1 cellular context compared by ENCODE assay signal in the genomic region with DNA sequence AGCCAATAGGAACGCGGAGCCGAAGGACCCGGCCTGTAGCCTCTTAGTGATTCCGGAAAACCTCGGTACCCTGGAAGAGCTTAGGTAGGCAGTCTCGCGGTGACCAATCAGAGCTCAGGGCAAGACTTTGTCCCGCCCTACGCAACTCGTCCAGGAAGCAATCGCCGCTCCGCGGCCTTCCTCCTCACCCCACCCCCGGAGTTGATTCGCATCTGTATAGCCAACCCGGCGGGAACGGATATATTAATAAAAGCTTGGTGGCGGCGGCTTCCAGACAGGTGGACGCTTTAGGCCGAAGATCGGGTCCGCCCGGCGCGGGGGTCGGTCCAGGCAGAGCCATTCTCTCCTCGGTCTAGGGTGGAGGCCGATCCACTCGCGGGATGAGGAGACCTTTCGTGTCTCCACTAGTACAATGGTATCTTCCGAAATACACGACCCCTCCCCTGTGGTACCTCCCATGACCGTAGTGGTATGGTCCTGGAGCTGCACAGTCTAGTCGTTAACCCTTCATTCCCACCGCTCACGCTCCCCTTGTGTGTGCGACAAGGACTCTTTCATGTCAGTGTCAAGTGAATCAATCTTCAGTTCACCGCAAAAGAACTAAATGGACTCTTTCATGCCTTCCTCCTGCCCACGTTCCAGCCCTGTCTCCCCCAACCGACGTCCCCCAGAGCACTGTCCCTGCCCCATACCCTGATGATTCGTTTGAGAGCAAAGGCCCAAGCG.
A peak's percentile ranks its signal among the peaks of the same experiment; 100 is the strongest.
TF ChIP-seq lines count a peak whose summit lies in the region.

No MANE protein-coding gene starts in this region.

TF ChIP-seq in K562, 482 proteins besides CTCF, POLR2A, EP300 and RAD21 (continued from another document and continues in another):
- TF ChIP-seq SAFB2 (IDR thresholded peaks at IDR 0.05; ENCODE audit: borderline replicate concordance, low read depth, low read length, severe bottlenecking) (no peak), TEAD2 (tag; IDR thresholded peaks at IDR 0.05) (no peak), ZNF212 (CRISPR knock-in tag; IDR thresholded peaks at IDR 0.05) (no peak), CREBBP (IDR thresholded peaks at IDR 0.05; ENCODE audit: low read depth, low read length) (no peak), ASH1L (IDR thresholded peaks at IDR 0.05; ENCODE audit: borderline replicate concordance, low read depth, partially characterized antibody) (peak; percentile 68), GABPB1 (CRISPR knock-in tag; IDR thresholded peaks at IDR 0.05) (peak; percentile 81), SIX5 (IDR thresholded peaks at IDR 0.05; ENCODE audit: borderline replicate concordance in 1 of 2, insufficient read depth in 1 of 2, low read depth in 1 of 2, low read length in 2 of 2) (no peak; a peak in 1 of 4 replicates), TOE1 (IDR thresholded peaks at IDR 0.05; ENCODE audit: borderline replicate concordance) (peak; percentile 78), TOE1 (CRISPR knock-in tag; IDR thresholded peaks at IDR 0.05; ENCODE audit: borderline replicate concordance, low read depth) (no peak), CBX2 (IDR thresholded peaks at IDR 0.05; ENCODE audit: insufficient read depth, low read length, poor library complexity, severe bottlenecking) (no peak), ZNF511 (CRISPR knock-in tag; IDR thresholded peaks at IDR 0.05) (no peak), MGA (IDR thresholded peaks at IDR 0.05) (no peak), ZNF76 (CRISPR knock-in tag; IDR thresholded peaks at IDR 0.05; ENCODE audit: borderline replicate concordance) (no peak), CHD1 (IDR thresholded peaks at IDR 0.05; ENCODE audit: low read length) (no peak)
- TF ChIP-seq, protein P1, sequence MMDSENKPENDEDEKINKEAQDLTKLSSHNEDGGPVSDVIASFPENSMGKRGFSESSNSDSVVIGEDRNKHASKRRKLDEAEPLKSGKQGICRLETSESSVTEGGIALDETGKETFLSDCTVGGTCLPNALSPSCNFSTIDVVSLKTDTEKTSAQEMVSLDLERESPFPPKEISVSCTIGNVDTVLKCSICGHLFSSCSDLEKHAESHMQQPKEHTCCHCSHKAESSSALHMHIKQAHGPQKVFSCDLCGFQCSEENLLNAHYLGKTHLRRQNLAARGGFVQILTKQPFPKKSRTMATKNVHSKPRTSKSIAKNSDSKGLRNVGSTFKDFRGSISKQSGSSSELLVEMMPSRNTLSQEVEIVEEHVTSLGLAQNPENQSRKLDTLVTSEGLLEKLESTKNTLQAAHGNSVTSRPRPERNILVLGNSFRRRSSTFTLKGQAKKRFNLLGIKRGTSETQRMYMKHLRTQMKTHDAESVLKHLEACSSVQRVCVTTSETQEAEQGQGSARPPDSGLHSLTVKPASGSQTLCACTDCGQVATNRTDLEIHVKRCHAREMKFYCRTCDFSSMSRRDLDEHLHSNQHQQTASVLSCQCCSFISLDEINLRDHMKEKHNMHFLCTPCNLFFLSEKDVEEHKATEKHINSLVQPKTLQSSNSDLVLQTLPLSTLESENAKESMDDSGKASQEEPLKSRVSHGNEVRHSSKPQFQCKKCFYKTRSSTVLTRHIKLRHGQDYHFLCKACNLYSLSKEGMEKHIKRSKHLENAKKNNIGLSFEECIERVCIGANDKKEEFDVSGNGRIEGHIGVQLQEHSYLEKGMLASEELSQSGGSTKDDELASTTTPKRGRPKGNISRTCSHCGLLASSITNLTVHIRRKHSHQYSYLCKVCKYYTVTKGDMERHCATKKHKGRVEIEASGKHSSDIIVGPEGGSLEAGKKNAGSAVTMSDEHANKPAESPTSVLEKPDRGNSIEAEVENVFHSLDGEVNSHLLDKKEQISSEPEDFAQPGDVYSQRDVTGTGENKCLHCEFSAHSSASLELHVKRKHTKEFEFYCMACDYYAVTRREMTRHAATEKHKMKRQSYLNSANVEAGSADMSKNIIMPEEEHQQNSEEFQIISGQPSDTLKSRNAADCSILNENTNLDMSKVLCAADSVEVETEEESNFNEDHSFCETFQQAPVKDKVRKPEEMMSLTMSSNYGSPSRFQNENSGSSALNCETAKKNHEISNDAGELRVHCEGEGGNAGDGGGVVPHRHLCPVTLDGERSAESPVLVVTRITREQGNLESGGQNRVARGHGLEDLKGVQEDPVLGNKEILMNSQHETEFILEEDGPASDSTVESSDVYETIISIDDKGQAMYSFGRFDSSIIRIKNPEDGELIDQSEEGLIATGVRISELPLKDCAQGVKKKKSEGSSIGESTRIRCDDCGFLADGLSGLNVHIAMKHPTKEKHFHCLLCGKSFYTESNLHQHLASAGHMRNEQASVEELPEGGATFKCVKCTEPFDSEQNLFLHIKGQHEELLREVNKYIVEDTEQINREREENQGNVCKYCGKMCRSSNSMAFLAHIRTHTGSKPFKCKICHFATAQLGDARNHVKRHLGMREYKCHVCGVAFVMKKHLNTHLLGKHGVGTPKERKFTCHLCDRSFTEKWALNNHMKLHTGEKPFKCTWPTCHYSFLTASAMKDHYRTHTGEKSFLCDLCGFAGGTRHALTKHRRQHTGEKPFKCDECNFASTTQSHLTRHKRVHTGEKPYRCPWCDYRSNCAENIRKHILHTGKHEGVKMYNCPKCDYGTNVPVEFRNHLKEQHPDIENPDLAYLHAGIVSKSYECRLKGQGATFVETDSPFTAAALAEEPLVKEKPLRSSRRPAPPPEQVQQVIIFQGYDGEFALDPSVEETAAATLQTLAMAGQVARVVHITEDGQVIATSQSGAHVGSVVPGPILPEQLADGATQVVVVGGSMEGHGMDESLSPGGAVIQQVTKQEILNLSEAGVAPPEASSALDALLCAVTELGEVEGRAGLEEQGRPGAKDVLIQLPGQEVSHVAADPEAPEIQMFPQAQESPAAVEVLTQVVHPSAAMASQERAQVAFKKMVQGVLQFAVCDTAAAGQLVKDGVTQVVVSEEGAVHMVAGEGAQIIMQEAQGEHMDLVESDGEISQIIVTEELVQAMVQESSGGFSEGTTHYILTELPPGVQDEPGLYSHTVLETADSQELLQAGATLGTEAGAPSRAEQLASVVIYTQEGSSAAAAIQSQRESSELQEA (IDR thresholded peaks at IDR 0.05; ENCODE audit: low read depth): no peak
- TF ChIP-seq, protein P2, sequence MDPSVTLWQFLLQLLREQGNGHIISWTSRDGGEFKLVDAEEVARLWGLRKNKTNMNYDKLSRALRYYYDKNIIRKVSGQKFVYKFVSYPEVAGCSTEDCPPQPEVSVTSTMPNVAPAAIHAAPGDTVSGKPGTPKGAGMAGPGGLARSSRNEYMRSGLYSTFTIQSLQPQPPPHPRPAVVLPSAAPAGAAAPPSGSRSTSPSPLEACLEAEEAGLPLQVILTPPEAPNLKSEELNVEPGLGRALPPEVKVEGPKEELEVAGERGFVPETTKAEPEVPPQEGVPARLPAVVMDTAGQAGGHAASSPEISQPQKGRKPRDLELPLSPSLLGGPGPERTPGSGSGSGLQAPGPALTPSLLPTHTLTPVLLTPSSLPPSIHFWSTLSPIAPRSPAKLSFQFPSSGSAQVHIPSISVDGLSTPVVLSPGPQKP (CRISPR knock-in tag; IDR thresholded peaks at IDR 0.05): no peak
- TF ChIP-seq, protein P3, sequence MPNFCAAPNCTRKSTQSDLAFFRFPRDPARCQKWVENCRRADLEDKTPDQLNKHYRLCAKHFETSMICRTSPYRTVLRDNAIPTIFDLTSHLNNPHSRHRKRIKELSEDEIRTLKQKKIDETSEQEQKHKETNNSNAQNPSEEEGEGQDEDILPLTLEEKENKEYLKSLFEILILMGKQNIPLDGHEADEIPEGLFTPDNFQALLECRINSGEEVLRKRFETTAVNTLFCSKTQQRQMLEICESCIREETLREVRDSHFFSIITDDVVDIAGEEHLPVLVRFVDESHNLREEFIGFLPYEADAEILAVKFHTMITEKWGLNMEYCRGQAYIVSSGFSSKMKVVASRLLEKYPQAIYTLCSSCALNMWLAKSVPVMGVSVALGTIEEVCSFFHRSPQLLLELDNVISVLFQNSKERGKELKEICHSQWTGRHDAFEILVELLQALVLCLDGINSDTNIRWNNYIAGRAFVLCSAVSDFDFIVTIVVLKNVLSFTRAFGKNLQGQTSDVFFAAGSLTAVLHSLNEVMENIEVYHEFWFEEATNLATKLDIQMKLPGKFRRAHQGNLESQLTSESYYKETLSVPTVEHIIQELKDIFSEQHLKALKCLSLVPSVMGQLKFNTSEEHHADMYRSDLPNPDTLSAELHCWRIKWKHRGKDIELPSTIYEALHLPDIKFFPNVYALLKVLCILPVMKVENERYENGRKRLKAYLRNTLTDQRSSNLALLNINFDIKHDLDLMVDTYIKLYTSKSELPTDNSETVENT (CRISPR knock-in tag; IDR thresholded peaks at IDR 0.05): no peak
- TF ChIP-seq, protein P4, sequence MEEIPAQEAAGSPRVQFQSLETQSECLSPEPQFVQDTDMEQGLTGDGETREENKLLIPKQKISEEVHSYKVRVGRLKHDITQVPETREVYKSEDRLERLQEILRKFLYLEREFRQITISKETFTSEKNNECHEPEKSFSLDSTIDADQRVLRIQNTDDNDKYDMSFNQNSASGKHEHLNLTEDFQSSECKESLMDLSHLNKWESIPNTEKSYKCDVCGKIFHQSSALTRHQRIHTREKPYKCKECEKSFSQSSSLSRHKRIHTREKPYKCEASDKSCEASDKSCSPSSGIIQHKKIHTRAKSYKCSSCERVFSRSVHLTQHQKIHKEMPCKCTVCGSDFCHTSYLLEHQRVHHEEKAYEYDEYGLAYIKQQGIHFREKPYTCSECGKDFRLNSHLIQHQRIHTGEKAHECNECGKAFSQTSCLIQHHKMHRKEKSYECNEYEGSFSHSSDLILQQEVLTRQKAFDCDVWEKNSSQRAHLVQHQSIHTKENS (CRISPR knock-in tag; IDR thresholded peaks at IDR 0.05): no peak
- TF ChIP-seq, protein P5, sequence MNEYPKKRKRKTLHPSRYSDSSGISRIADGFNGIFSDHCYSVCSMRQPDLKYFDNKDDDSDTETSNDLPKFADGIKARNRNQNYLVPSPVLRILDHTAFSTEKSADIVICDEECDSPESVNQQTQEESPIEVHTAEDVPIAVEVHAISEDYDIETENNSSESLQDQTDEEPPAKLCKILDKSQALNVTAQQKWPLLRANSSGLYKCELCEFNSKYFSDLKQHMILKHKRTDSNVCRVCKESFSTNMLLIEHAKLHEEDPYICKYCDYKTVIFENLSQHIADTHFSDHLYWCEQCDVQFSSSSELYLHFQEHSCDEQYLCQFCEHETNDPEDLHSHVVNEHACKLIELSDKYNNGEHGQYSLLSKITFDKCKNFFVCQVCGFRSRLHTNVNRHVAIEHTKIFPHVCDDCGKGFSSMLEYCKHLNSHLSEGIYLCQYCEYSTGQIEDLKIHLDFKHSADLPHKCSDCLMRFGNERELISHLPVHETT (CRISPR knock-in tag; conservative IDR thresholded peaks at IDR 0.05 in 1 of 2, IDR thresholded peaks at IDR 0.05 in 1 of 2): no peak
